In the genomic region with DNA sequence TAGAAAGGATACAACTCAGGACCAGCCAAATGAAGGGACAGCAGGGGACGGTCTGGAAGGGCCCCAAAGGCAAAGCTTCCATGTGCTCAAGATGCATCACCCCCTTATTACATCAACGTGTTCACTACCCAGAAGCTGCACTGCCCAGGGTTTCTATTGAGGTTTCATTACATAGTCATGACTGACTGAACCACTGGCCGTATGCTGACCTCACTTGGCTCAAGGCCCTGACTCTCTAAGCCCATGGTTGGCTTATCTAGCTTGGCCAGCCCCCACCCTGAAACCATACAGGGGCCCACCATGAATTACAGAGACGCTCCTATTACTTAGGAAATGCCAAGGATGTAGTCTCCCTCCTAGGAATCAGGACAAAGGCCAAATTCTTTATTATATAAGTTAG, we compare ENCODE assay signal across 23 cellular contexts.
DNase-seq lines count a peak whose midpoint lies in the region; ATAC-seq and TF ChIP-seq lines count a peak whose summit lies in the region.
"Had no signal": no experiment of that assay in that cellular context is flagged by ENCODE, and none has a peak within 500 bp of the region (broad histone marks: within the 10 kb centered on the region; RNA-seq: fewer than 3 reads in every experiment).

No MANE protein-coding gene starts in this region.

- H3K4me3 ChIP-seq in choroid plexus epithelial cell (ENCODE audit: low read depth, low read length) (no peak overlapping the region), A673 (ENCODE audit: low read depth, low read length, poor library complexity, severe bottlenecking) (no peak overlapping the region)
- H3K4me3 ChIP-seq: pancreas, tibial nerve had no signal

- ATAC-seq in SK-N-SH treated with all-trans-retinoic acid at 6 μM for 48 hours (peak; percentile 28; the same call in 1 of the 3 replicates), HG03280 (IDR thresholded peaks at IDR 0.05; ENCODE audit: unreplicated experiment) (no peak)
- ATAC-seq: natural killer cell; Panc1; stimulated activated naive CD8-positive, alpha-beta T cell treated with anti-CD3 and anti-CD28 coated beads, Interleukin-15, Interleukin-2, amounts not matched to agents 100 U/mL and 50 U/mL, for 24 hours had no signal

- no peaks in the 10 kb centered on the region for H3K36me3 Mint-ChIP-seq in activated T-helper 1 cell treated with anti-CD3 and anti-CD28 coated beads, Interleukin-12 subunit alpha, Interleukin-12 subunit beta, Interleukin-2, Interleukin-4 antibody, amounts not matched to agents 30 ng/mL and 10 ng/mL and 1 ng/mL, durations not matched to agents 14 hours and 24 hours and 36 hours (ENCODE audit: low read depth)
- H3K36me3 Mint-ChIP-seq: natural killer cell had no signal

- no peak overlapping the region for H3K27ac Mint-ChIP-seq in activated T-helper 1 cell treated with anti-CD3 and anti-CD28 coated beads, Interleukin-12 subunit alpha, Interleukin-12 subunit beta, Interleukin-2, Interleukin-4 antibody, amounts not matched to agents 30 ng/mL and 10 ng/mL and 1 ng/mL, durations not matched to agents 14 hours and 24 hours and 36 hours
- H3K27ac Mint-ChIP-seq: CD8-positive, alpha-beta memory T cell; natural killer cell had no signal

- H3K36me3 ChIP-seq in A673 (ENCODE audit: insufficient read depth, low read length, poor library complexity, severe bottlenecking), result no peaks in the 10 kb centered on the region
- H3K36me3 ChIP-seq: pancreas, tibial nerve had no signal

- CTCF ChIA-PET in A673 (lab: Charles Lee), result no interaction called here

- H3K9me3 Mint-ChIP-seq in activated T-helper 1 cell treated with anti-CD3 and anti-CD28 coated beads, Interleukin-12 subunit alpha, Interleukin-12 subunit beta, Interleukin-2, Interleukin-4 antibody, amounts not matched to agents 30 ng/mL and 10 ng/mL and 1 ng/mL, durations not matched to agents 14 hours and 24 hours and 36 hours, result no peaks in the 10 kb centered on the region
- H3K9me3 Mint-ChIP-seq: CD8-positive, alpha-beta memory T cell; central memory CD8-positive, alpha-beta T cell; natural killer cell had no signal

- H3K4me1 Mint-ChIP-seq in activated T-helper 1 cell treated with anti-CD3 and anti-CD28 coated beads, Interleukin-12 subunit alpha, Interleukin-12 subunit beta, Interleukin-2, Interleukin-4 antibody, amounts not matched to agents 30 ng/mL and 10 ng/mL and 1 ng/mL, durations not matched to agents 14 hours and 24 hours and 36 hours (ENCODE audit: low read depth), result no peaks in the 10 kb centered on the region

- TF ChIP-seq CTCF in choroid plexus epithelial cell (conservative IDR thresholded peaks at IDR 0.05; ENCODE audit: low read depth, low read length) (no peak), A673 (conservative IDR thresholded peaks at IDR 0.05; ENCODE audit: low read depth, low read length) (no peak)

- H3K4me1 ChIP-seq in A673 (ENCODE audit: insufficient read depth, low read length, poor library complexity, severe bottlenecking), result no peaks in the 10 kb centered on the region

- DNase-seq in HCEC 1CT, result peak; percentile 13
- DNase-seq in choroid plexus epithelial cell (ENCODE audit: low read depth), result peak; percentile 80
- peak; percentile 68 to 76 for DNase-seq in lung microvascular endothelial cell (ENCODE audit: low read depth in 2 of 2)
- no peak for DNase-seq in A673 (ENCODE audit: low spot score)
- no peak for DNase-seq in dedifferentiated amniotic fluid mesenchymal stem cell (ENCODE audit: extremely low spot score)
- DNase-seq in activated T-helper 1 cell treated with anti-CD3 and anti-CD28 coated beads, Interleukin-12 subunit alpha, Interleukin-12 subunit beta, Interleukin-2, Interleukin-4 antibody, amounts not matched to agents 30 ng/mL and 10 ng/mL and 1 ng/mL, durations not matched to agents 14 hours and 24 hours and 36 hours (ENCODE audit: low spot score), result no peak
- DNase-seq: activated CD4-positive, alpha-beta T cell treated with anti-CD3 and anti-CD28 coated beads for 4 hours; activated effector memory CD4-positive, alpha-beta T cell treated with Interleukin-2 at 50 U/mL for 16 hours; CD8-positive, alpha-beta memory T cell; DND-41; effector memory CD4-positive, alpha-beta T cell; hippocampal formation; kidney; mesendoderm; natural killer cell; pancreas; stimulated activated naive CD8-positive, alpha-beta T cell treated with anti-CD3 and anti-CD28 coated beads, Interleukin-15, Interleukin-2, amounts not matched to agents 100 U/mL and 50 U/mL, for 24 hours; T1000 had no signal

- BruUV-seq in A673 (replicated peaks; lab: Mats Ljungman, UMichigan), result no TSS peak

- no peaks in the 10 kb centered on the region for H3K27me3 Mint-ChIP-seq in activated T-helper 1 cell treated with anti-CD3 and anti-CD28 coated beads, Interleukin-12 subunit alpha, Interleukin-12 subunit beta, Interleukin-2, Interleukin-4 antibody, amounts not matched to agents 30 ng/mL and 10 ng/mL and 1 ng/mL, durations not matched to agents 14 hours and 24 hours and 36 hours (ENCODE audit: insufficient read depth)
- H3K27me3 Mint-ChIP-seq: CD8-positive, alpha-beta memory T cell; central memory CD8-positive, alpha-beta T cell had no signal

- no peak overlapping the region for H3K4me3 Mint-ChIP-seq in activated T-helper 1 cell treated with anti-CD3 and anti-CD28 coated beads, Interleukin-12 subunit alpha, Interleukin-12 subunit beta, Interleukin-2, Interleukin-4 antibody, amounts not matched to agents 30 ng/mL and 10 ng/mL and 1 ng/mL, durations not matched to agents 14 hours and 24 hours and 36 hours
- H3K4me3 Mint-ChIP-seq: CD8-positive, alpha-beta memory T cell; central memory CD8-positive, alpha-beta T cell; natural killer cell had no signal

- H3K9me3 ChIP-seq in A673 (ENCODE audit: low read depth, low read length, poor library complexity, severe bottlenecking), result no peaks in the 10 kb centered on the region
- H3K9me3 ChIP-seq: pancreas, tibial nerve had no signal

- H3K27me3 ChIP-seq in A673 (replicated peaks; ENCODE audit: insufficient read depth, low read depth, low read length, poor library complexity), result no peaks in the 10 kb centered on the region
- H3K27me3 ChIP-seq: pancreas, tibial nerve had no signal

- H3K27ac ChIP-seq in A673 (ENCODE audit: low read depth, low read length, poor library complexity, severe bottlenecking), result no peak overlapping the region
- H3K27ac ChIP-seq: tibial nerve had no signal

- intact Hi-C loops in A673 (cut with micrococcal nuclease; ENCODE audit: unreplicated experiment), result no loop called here
- intact Hi-C loops in activated T-helper 1 cell treated with anti-CD3 and anti-CD28 coated beads, Interleukin-12 subunit alpha, Interleukin-12 subunit beta, Interleukin-2, Interleukin-4 antibody, amounts not matched to agents 30 ng/mL and 10 ng/mL and 1 ng/mL, durations not matched to agents 14 hours and 24 hours and 36 hours (cut with micrococcal nuclease), result no loop called here

- POLR2A ChIA-PET in A673 (lab: Charles Lee; ENCODE audit: low non-redundant PET), result no interaction called here

TF ChIP-seq in SK-N-SH treated with all-trans-retinoic acid at 6 μM for 48 hours, 23 proteins besides CTCF, POLR2A, EP300 and RAD21 (continues in another document):
- TF ChIP-seq GLIS3 (CRISPR knock-in tag; IDR thresholded peaks at IDR 0.05) (no peak), RARB (CRISPR knock-in tag; IDR thresholded peaks at IDR 0.05) (no peak), TCF4 (CRISPR knock-in tag; IDR thresholded peaks at IDR 0.05; ENCODE audit: borderline replicate concordance) (no peak), SNAI2 (CRISPR knock-in tag; IDR thresholded peaks at IDR 0.05) (no peak), TOX (CRISPR knock-in tag; IDR thresholded peaks at IDR 0.05; ENCODE audit: borderline replicate concordance) (no peak), CSDC2 (CRISPR knock-in tag; IDR thresholded peaks at IDR 0.05) (no peak), ESRRG (CRISPR knock-in tag; IDR thresholded peaks at IDR 0.05) (no peak)
- TF ChIP-seq, protein P1, sequence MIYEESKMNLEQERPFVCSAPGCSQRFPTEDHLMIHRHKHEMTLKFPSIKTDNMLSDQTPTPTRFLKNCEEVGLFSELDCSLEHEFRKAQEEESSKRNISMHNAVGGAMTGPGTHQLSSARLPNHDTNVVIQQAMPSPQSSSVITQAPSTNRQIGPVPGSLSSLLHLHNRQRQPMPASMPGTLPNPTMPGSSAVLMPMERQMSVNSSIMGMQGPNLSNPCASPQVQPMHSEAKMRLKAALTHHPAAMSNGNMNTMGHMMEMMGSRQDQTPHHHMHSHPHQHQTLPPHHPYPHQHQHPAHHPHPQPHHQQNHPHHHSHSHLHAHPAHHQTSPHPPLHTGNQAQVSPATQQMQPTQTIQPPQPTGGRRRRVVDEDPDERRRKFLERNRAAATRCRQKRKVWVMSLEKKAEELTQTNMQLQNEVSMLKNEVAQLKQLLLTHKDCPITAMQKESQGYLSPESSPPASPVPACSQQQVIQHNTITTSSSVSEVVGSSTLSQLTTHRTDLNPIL (CRISPR knock-in tag; IDR thresholded peaks at IDR 0.05; ENCODE audit: low read depth), result no peak
- TF ChIP-seq, protein P2, sequence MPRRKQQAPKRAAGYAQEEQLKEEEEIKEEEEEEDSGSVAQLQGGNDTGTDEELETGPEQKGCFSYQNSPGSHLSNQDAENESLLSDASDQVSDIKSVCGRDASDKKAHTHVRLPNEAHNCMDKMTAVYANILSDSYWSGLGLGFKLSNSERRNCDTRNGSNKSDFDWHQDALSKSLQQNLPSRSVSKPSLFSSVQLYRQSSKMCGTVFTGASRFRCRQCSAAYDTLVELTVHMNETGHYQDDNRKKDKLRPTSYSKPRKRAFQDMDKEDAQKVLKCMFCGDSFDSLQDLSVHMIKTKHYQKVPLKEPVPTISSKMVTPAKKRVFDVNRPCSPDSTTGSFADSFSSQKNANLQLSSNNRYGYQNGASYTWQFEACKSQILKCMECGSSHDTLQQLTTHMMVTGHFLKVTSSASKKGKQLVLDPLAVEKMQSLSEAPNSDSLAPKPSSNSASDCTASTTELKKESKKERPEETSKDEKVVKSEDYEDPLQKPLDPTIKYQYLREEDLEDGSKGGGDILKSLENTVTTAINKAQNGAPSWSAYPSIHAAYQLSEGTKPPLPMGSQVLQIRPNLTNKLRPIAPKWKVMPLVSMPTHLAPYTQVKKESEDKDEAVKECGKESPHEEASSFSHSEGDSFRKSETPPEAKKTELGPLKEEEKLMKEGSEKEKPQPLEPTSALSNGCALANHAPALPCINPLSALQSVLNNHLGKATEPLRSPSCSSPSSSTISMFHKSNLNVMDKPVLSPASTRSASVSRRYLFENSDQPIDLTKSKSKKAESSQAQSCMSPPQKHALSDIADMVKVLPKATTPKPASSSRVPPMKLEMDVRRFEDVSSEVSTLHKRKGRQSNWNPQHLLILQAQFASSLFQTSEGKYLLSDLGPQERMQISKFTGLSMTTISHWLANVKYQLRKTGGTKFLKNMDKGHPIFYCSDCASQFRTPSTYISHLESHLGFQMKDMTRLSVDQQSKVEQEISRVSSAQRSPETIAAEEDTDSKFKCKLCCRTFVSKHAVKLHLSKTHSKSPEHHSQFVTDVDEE (CRISPR knock-in tag; IDR thresholded peaks at IDR 0.05), result no peak

Comparison
In these comparisons a context has a peak if more than half of its experiments do, and no peak if none do; other contexts are left out.
1. DNase-seq: peak in HCEC 1CT (single experiment), choroid plexus epithelial cell (single experiment) and lung microvascular endothelial cell (2 of 2); none in A673 (single experiment), dedifferentiated amniotic fluid mesenchymal stem cell (single experiment) and activated T-helper 1 cell treated with anti-CD3 and anti-CD28 coated beads, Interleukin-12 subunit alpha, Interleukin-12 subunit beta, Interleukin-2, Interleukin-4 antibody, amounts not matched to agents 30 ng/mL and 10 ng/mL and 1 ng/mL, durations not matched to agents 14 hours and 24 hours and 36 hours (single experiment).